ENCODE assay signal across 31 cellular contexts in genomic region chr2:216232721-216233120, GRCh38.
"Had no signal": no experiment of that assay in that cellular context is flagged by ENCODE, and none has a peak within 500 bp of the region (broad histone marks: within the 10 kb centered on the region; RNA-seq: fewer than 3 reads in every experiment).

No MANE protein-coding gene starts in this region.

- H3K36me3 ChIP-seq: adrenal gland, brain microvascular endothelial cell, breast epithelium had no signal

- FAIRE-seq: astrocyte, TTC549 had no signal

- H3K4me1 ChIP-seq: adrenal gland, body of pancreas, breast epithelium had no signal

- DNase-seq: activated B cell treated with CpG ODN at 0.5 μM for 24 hours; activated CD4-positive, alpha-beta memory T cell treated with anti-CD3 and anti-CD28 coated beads for 36 hours; activated CD4-positive, alpha-beta T cell treated with anti-CD3 and anti-CD28 coated beads for 4 hours; activated CD4-positive, alpha-beta T cell treated with anti-CD3 and anti-CD28 coated beads, Interleukin-2, amount 50 U/mL, for 1 hour; activated CD4-positive, alpha-beta T cell treated with anti-CD3 and anti-CD28 coated beads, Interleukin-2, amount 50 U/mL, for 4 hours; activated CD4-positive, CD25-positive, alpha-beta regulatory T cell treated with anti-CD3 and anti-CD28 coated beads, Interleukin-2, amount 50 U/mL, for 72 hours; activated CD8-positive, alpha-beta memory T cell treated with anti-CD3 and anti-CD28 coated beads, Interleukin-2, amount 50 U/mL, for 4 hours; activated CD8-positive, alpha-beta T cell treated with anti-CD3 and anti-CD28 coated beads for 36 hours; activated effector memory CD4-positive, alpha-beta T cell treated with anti-CD3 and anti-CD28 coated beads, Interleukin-2, amount 50 U/mL, for 16 hours; activated gamma-delta T cell treated with Interleukin-2 at 50 U/mL for 16 hours; activated naive CD4-positive, alpha-beta T cell; activated naive CD4-positive, alpha-beta T cell treated with anti-CD3 and anti-CD28 coated beads for 36 hours; activated naive CD4-positive, alpha-beta T cell treated with anti-CD3 and anti-CD28 coated beads, Interleukin-2, amount 50 U/mL, for 16 hours; activated naive CD8-positive, alpha-beta T cell treated with anti-CD3 and anti-CD28 coated beads for 36 hours; activated T-cell treated with anti-CD3 and anti-CD28 coated beads for 4 hours; activated T-cell treated with anti-CD3 and anti-CD28 coated beads, Interleukin-2, amount 50 U/mL, for 1 hour; activated T-cell treated with anti-CD3 and anti-CD28 coated beads, Interleukin-2, amount 50 U/mL, for 4 hours; activated T-cell treated with anti-CD3 and anti-CD28 coated beads, Interleukin-2, amount 50 U/mL, for 72 hours; amniotic stem cell; aorta; body of pancreas; brain microvascular endothelial cell; central memory CD4-positive, alpha-beta T cell; T-helper 2 cell; T-helper 9 cell had no signal

- ATAC-seq: activated CD8-positive, alpha-beta T cell treated with anti-CD3 and anti-CD28 coated beads for 36 hours; activated T-cell treated with anti-CD3 and anti-CD28 coated beads, Interleukin-2, amount 50 U/mL, for 4 hours; activated T-cell treated with anti-CD3 and anti-CD28 coated beads, Interleukin-2, amount 50 U/mL, for 72 hours; activated T-helper 17 cell treated with anti-CD3 and anti-CD28 coated beads, Interleukin-2, amount 50 U/mL, for 72 hours; body of pancreas had no signal

- H3K27ac ChIP-seq: adrenal gland, body of pancreas, brain microvascular endothelial cell, breast epithelium, VCaP had no signal

- H3K27me3 ChIP-seq: adrenal gland, body of pancreas, brain microvascular endothelial cell, breast epithelium had no signal

- H3K4me3 ChIP-seq: adrenal gland, body of pancreas, breast epithelium had no signal
